8 cellular contexts compared by ENCODE assay signal in genomic region chrX:15750611-15751159, GRCh38. TPM values are rescaled to one million over a fixed set of nuclear protein-coding genes. Genes with fewer than 3 reads are reported as not detected.
DNase-seq lines count a peak whose midpoint lies in the region; ATAC-seq and TF ChIP-seq lines count a peak whose summit lies in the region.

No MANE protein-coding gene starts in this region.

- no peak overlapping the region for H3K4me2 ChIP-seq in PC-9

- peaks cover 85 to 90% (median 86%) of the 10 kb centered on the region in 3 donors for H3K4me1 Mint-ChIP-seq in T-cell

- 30 to 48% methylated on average over 4 to 5 of the region's 5 CpGs for WGBS in esophagus squamous epithelium, 2 donors
- WGBS in sigmoid colon, 2 donors: 48 to 55% methylated on average over 5 of the region's 5 CpGs

- POLR2A ChIA-PET in T-cell (lab: Charles Lee): interaction anchor here (0.6 to 3.1 kb wide), 7 partner anchors 12 to 592 kb away, joined by 3 to 48 read pairs (median 5); partner anchors contain the start of gene CA5B (in 2 of the 2)
- POLR2A ChIA-PET in PC-9 (lab: Charles Lee; ENCODE audit: unreplicated experiment): no interaction called here

- H3K36me3 Mint-ChIP-seq in T-cell: peaks cover 33% of the 10 kb centered on the region

- no peaks in the 10 kb centered on the region for H3K36me3 ChIP-seq in esophagus squamous epithelium
- no peaks in the 10 kb centered on the region for H3K36me3 ChIP-seq in sigmoid colon
- no peaks in the 10 kb centered on the region for H3K36me3 ChIP-seq in PC-9 (ENCODE audit: low read depth)

- H3K27me3 Mint-ChIP-seq in T-cell: no peaks in the 10 kb centered on the region

- no TSS peak for BruUV-seq in PC-9 (replicated peaks; lab: Mats Ljungman, UMichigan)

- H3K9me2 ChIP-seq in PC-9 (ENCODE audit: insufficient read depth): no peaks in the 10 kb centered on the region

- TF ChIP-seq EP300 in sigmoid colon (IDR thresholded peaks at IDR 0.05): no peak

- H3K4me3 Mint-ChIP-seq in T-cell: peak overlapping the region; percentile 60 to 74 (median 69)

- intact Hi-C loops in esophagus squamous epithelium (cut with DNase I): no loop called here
- intact Hi-C loops in sigmoid colon (cut with DNase I): no loop called here
- intact Hi-C loops in PC-9 (cut with micrococcal nuclease; ENCODE audit: unreplicated experiment): no loop called here

- no peak overlapping the region for H2AFZ ChIP-seq in PC-9

- H3K9me3 Mint-ChIP-seq in T-cell: no peaks in the 10 kb centered on the region

- H3F3A ChIP-seq in PC-9 (ENCODE audit: insufficient read depth, low read depth): no peaks in the 10 kb centered on the region

- TF ChIP-seq POLR2A in esophagus squamous epithelium (IDR thresholded peaks at IDR 0.05): no peak
- TF ChIP-seq POLR2A in sigmoid colon (IDR thresholded peaks at IDR 0.05): no peak

- H3K9me3 ChIP-seq in esophagus squamous epithelium (no peaks in the 10 kb centered on the region), sigmoid colon (no peaks in the 10 kb centered on the region), PC-9 (ENCODE audit: insufficient read depth, low read depth) (no peaks in the 10 kb centered on the region)

- H3K4me1 ChIP-seq in esophagus squamous epithelium (peaks cover 0 to 18% (median 3%) of the 10 kb centered on the region in 3 donors), sigmoid colon (peaks cover 0 to 30% (median 19%) of the 10 kb centered on the region in 4 donors), PC-9 (replicated peaks; ENCODE audit: insufficient read depth) (no peaks in the 10 kb centered on the region)

- ATAC-seq in T-cell (replicated peaks in 1 of 4) (peak; percentile 47 to 53 (median 49)), HG02759 (IDR thresholded peaks at IDR 0.05; ENCODE audit: unreplicated experiment) (no peak)

- H3K27me3 ChIP-seq in esophagus squamous epithelium: no peaks in the 10 kb centered on the region
- no peaks in the 10 kb centered on the region for H3K27me3 ChIP-seq in sigmoid colon
- no peaks in the 10 kb centered on the region for H3K27me3 ChIP-seq in PC-9 (ENCODE audit: insufficient read depth, low read depth)

- DNase-seq in Daoy (ENCODE audit: low read depth) (peak; percentile 17), T-cell (peak in 4 of 34 experiments; percentile 4 to 12 (median 9)), esophagus squamous epithelium (lab: John Stamatoyannopoulos, UW) (no peak), sigmoid colon (no peak), A172 (ENCODE audit: low spot score) (no peak), PC-9 (no peak), NCI-H2107 (lab: John Stamatoyannopoulos, UW) (no peak)

- H3K27ac ChIP-seq in esophagus squamous epithelium (peak overlapping the region; percentile 27 to 78 (median 70)), sigmoid colon (peak overlapping the region; percentile 58 to 76 (median 72)), PC-9 (no peak overlapping the region)

- H3K79me2 ChIP-seq in PC-9 (ENCODE audit: low read depth): no peaks in the 10 kb centered on the region

- H3K27ac Mint-ChIP-seq in T-cell: peak overlapping the region; percentile 98 to 99

- CTCF ChIA-PET in T-cell (lab: Charles Lee): interaction anchor here (0.5 to 3.0 kb wide), 4 partner anchors 12 to 990 kb away, joined by 3 to 19 read pairs (median 4); partner anchors contain the start of gene CA5B (in 1 of the 2)
- CTCF ChIA-PET in PC-9 (lab: Charles Lee): no interaction called here

- no peaks in the 10 kb centered on the region for H4K20me1 ChIP-seq in PC-9 (ENCODE audit: insufficient read depth)

- no peak overlapping the region for H3K4me3 ChIP-seq in esophagus squamous epithelium
- no peak overlapping the region for H3K4me3 ChIP-seq in sigmoid colon
- no peak overlapping the region for H3K4me3 ChIP-seq in PC-9

- no peak for TF ChIP-seq CTCF in esophagus squamous epithelium (IDR thresholded peaks at IDR 0.05)
- no peak for TF ChIP-seq CTCF in sigmoid colon (IDR thresholded peaks at IDR 0.05)
- TF ChIP-seq CTCF in PC-9 (conservative IDR thresholded peaks at IDR 0.05): no peak

RNA-seq across cellular contexts. Expression of gene CA5B, which starts 12.6 kb away (rescaled TPM):
- total RNA-seq in Daoy (2014; rRNA removed; shearing (Covaris generic)): 0.48 and 1.0 TPM in 2 replicates
- total RNA-seq in T-cell: 10 to 100 TPM; 34.2 to 80.9 (median 44.6) TPM
- total RNA-seq in esophagus squamous epithelium: 10 to 100 TPM in 1 of 4 donors, 1 to 10 TPM in 3; 3.7 to 12.6 (median 5.0) TPM
- 1 to 10 TPM; 3.9 to 8.6 (median 7.1) TPM for total RNA-seq in sigmoid colon
- polyA plus RNA-seq in sigmoid colon: 1 to 10 TPM in 2 of 3 donors, under 1 TPM in 1; 0.46 to 3.4 (median 1.8) TPM
- total RNA-seq in A172 (2014; rRNA removed; shearing (Covaris generic)): 3.1 and 5.7 TPM in 2 replicates
- total RNA-seq in PC-9 (2021): 10.9 and 12.1 TPM in 2 replicates

RNA-seq across cellular contexts. Expression of gene ZRSR2, which starts 39.6 kb away (rescaled TPM):
- total RNA-seq in Daoy (2014; rRNA removed; shearing (Covaris generic)): 3.1 and 6.0 TPM in 2 replicates
- 10 to 100 TPM; 18.5 to 35.4 (median 21.6) TPM for total RNA-seq in T-cell
- total RNA-seq in esophagus squamous epithelium: 1 to 10 TPM; 2.5 to 6.5 (median 5.1) TPM
- total RNA-seq in sigmoid colon: 10 to 100 TPM in 2 of 4 donors, 1 to 10 TPM in 2; 6.8 to 13.8 (median 11.8) TPM
- 10 to 100 TPM in 2 of 3 donors, 1 to 10 TPM in 1; 8.6 to 15.6 (median 12.6) TPM for polyA plus RNA-seq in sigmoid colon
- total RNA-seq in A172 (2014; rRNA removed; shearing (Covaris generic)): 5.5 and 8.0 TPM in 2 replicates
- total RNA-seq in PC-9 (2021): 7.2 and 7.6 TPM in 2 replicates
